8 cellular contexts compared by ENCODE assay signal in genomic region chr16:21501223-21501868, GRCh38.
DNase-seq lines count a peak whose midpoint lies in the region; ATAC-seq, FAIRE-seq and TF ChIP-seq lines count a peak whose summit lies in the region.
"Not testable (repeated sequence)": the region's sequence is repeated elsewhere in the genome, so short reads cannot be mapped to it uniquely, and the experiment has no call there.

No MANE protein-coding gene starts in this region.

- DNase-seq in NCI-H2196 (lab: John Stamatoyannopoulos, UW; ENCODE audit: unreplicated experiment): peak; percentile 64
- peak; percentile 53 for DNase-seq in activated CD4-positive, alpha-beta T cell treated with anti-CD3 and anti-CD28 coated beads, Interleukin-2, amount 50 U/mL, for 1 hour
- DNase-seq in central memory CD4-positive, alpha-beta T cell: peak; percentile 78
- not testable (repeated sequence) for DNase-seq in keratinocyte (ENCODE audit: low read depth, low spot score); vagina (ENCODE audit: extremely low spot score in 2 of 2)

- H3K36me3 ChIP-seq in keratinocyte (ENCODE audit: control insufficient read depth in 2 of 2, extremely low read depth in 1 of 2, insufficient read depth in 2 of 2, low read length in 2 of 2); skeletal muscle tissue (ENCODE audit: control insufficient read depth in 3 of 3, insufficient read depth in 3 of 3, low read length in 3 of 3); vagina: not testable (repeated sequence)

- ATAC-seq in GM19023 (IDR thresholded peaks at IDR 0.05; ENCODE audit: unreplicated experiment) (peak; percentile 54), HG03039 (IDR thresholded peaks at IDR 0.05; ENCODE audit: unreplicated experiment) (peak; percentile 38)

- peaks cover 38% of the 10 kb centered on the region for H3K79me2 ChIP-seq in keratinocyte (ENCODE audit: control insufficient read depth, insufficient read depth, low read length)

- H3K4me2 ChIP-seq in keratinocyte (ENCODE audit: control insufficient read depth, extremely low read depth, insufficient read depth, low read depth, low read length): peak overlapping the region; percentile 69

- H3K4me3 ChIP-seq in keratinocyte (ENCODE audit: control insufficient read depth in 2 of 3, extremely low read depth in 1 of 3, insufficient read depth in 2 of 3, low read depth in 1 of 3, low read length in 3 of 3) (peak overlapping the region; percentile 65 to 76 (median 74)), skeletal muscle tissue (ENCODE audit: low read length in 3 of 3) (peak overlapping the region in 2 of 3 donors; percentile 74 to 85), vagina (peak overlapping the region; percentile 76 to 93)

- H3K9ac ChIP-seq in keratinocyte (ENCODE audit: control insufficient read depth, extremely low read depth, insufficient read depth, low read length) (peak overlapping the region; percentile 88), skeletal muscle tissue (ENCODE audit: low read depth in 1 of 3, low read length in 3 of 3) (peak overlapping the region in 2 of 3 donors; percentile 85 to 93)

- intact Hi-C loops in vagina (cut with DNase I): loop anchor here (10.0 kb wide), 1 partner anchor 53 kb away; no protein-coding TSS in a partner anchor

- H3K9me3 ChIP-seq in keratinocyte (ENCODE audit: control insufficient read depth, low read depth, low read length); skeletal muscle tissue (ENCODE audit: control insufficient read depth in 3 of 3, low read length in 3 of 3); vagina: not testable (repeated sequence)

- TF ChIP-seq CTCF in keratinocyte (optimal IDR thresholded peaks at IDR 0.05 in 1 of 3, IDR thresholded peaks at IDR 0.05 in 1 of 3, conservative IDR thresholded peaks at IDR 0.05 in 1 of 3; ENCODE audit: extremely low read depth in 1 of 3, insufficient read depth in 2 of 3, low read length in 3 of 3); vagina (IDR thresholded peaks at IDR 0.05): not testable (repeated sequence)

- H3K27ac ChIP-seq in keratinocyte (ENCODE audit: control insufficient read depth, insufficient read depth, low read length): peak overlapping the region; percentile 79
- H3K27ac ChIP-seq in skeletal muscle tissue (ENCODE audit: low read depth, low read length): peak overlapping the region; percentile 98
- peak overlapping the region; percentile 87 for H3K27ac ChIP-seq in vagina

- not testable (repeated sequence) for H3K9me1 ChIP-seq in keratinocyte (ENCODE audit: control insufficient read depth, extremely low read depth, insufficient read depth, low read length)

- not testable (repeated sequence) for H2AFZ ChIP-seq in keratinocyte (ENCODE audit: control insufficient read depth, low read length)

- not testable (repeated sequence) for H3K4me1 ChIP-seq in keratinocyte (ENCODE audit: control insufficient read depth, extremely low read depth, insufficient read depth, low read length); vagina
- peaks cover 0 to 16% (median 5%) of the 10 kb centered on the region in 3 donors for H3K4me1 ChIP-seq in skeletal muscle tissue (ENCODE audit: control insufficient read depth in 3 of 3, insufficient read depth in 3 of 3, low read length in 3 of 3)

- dilution Hi-C loops in keratinocyte (cut with MboI; ENCODE audit: extremely low pct_ligation_motif_present, low sequenced_read_pairs): not testable (repeated sequence)

- TF ChIP-seq POLR2A in vagina (IDR thresholded peaks at IDR 0.05): not testable (repeated sequence)

- not testable (repeated sequence) for FAIRE-seq in keratinocyte (lab: Jason Lieb, UNC)

- H4K20me1 ChIP-seq in keratinocyte (ENCODE audit: control insufficient read depth, extremely low read depth, insufficient read depth, low read length): not testable (repeated sequence)

- H3K27me3 ChIP-seq in keratinocyte (ENCODE audit: control insufficient read depth, extremely low read depth, insufficient read depth, low read length); skeletal muscle tissue (ENCODE audit: control insufficient read depth in 3 of 3, insufficient read depth in 3 of 3, low read length in 3 of 3); vagina: not testable (repeated sequence)
